8 cellular contexts compared by ENCODE assay signal in genomic region chr11:75400110-75400865, GRCh38. TPM values are rescaled to one million over a fixed set of nuclear protein-coding genes. Genes with fewer than 3 reads are reported as not detected.
A peak's percentile ranks its signal among the peaks of the same experiment; 100 is the strongest.
DNase-seq lines count a peak whose midpoint lies in the region; ATAC-seq and TF ChIP-seq lines count a peak whose summit lies in the region.

No MANE protein-coding gene starts in this region.

- H3K36me3 Mint-ChIP-seq in activated CD8-positive, alpha-beta memory T cell treated with anti-CD3 and anti-CD28 coated beads, Interleukin-2, amount 10 ng/mL, durations not matched to agents 7 days and 5 days, result peaks cover 53% of the 10 kb centered on the region
- peaks cover 56% of the 10 kb centered on the region for H3K36me3 Mint-ChIP-seq in activated CD8-positive, alpha-beta T cell treated with anti-CD3 and anti-CD28 coated beads, Interleukin-2, amount 10 ng/mL, durations not matched to agents 7 days and 5 days (ENCODE audit: low read depth)
- peaks cover 33% of the 10 kb centered on the region for H3K36me3 Mint-ChIP-seq in progenitor cell of endocrine pancreas (ENCODE audit: insufficient read depth)

- peak overlapping the region; percentile 98 for H3K4me3 Mint-ChIP-seq in activated CD8-positive, alpha-beta memory T cell treated with anti-CD3 and anti-CD28 coated beads, Interleukin-2, amount 10 ng/mL, durations not matched to agents 7 days and 5 days
- H3K4me3 Mint-ChIP-seq in activated CD8-positive, alpha-beta T cell treated with anti-CD3 and anti-CD28 coated beads, Interleukin-2, amount 10 ng/mL, durations not matched to agents 7 days and 5 days, result peak overlapping the region; percentile 96
- peak overlapping the region; percentile 92 for H3K4me3 Mint-ChIP-seq in progenitor cell of endocrine pancreas (ENCODE audit: low read depth)

- no peaks in the 10 kb centered on the region for H3K9me3 Mint-ChIP-seq in activated CD8-positive, alpha-beta memory T cell treated with anti-CD3 and anti-CD28 coated beads, Interleukin-2, amount 10 ng/mL, durations not matched to agents 7 days and 5 days (ENCODE audit: low read depth)
- H3K9me3 Mint-ChIP-seq in activated CD8-positive, alpha-beta T cell treated with anti-CD3 and anti-CD28 coated beads, Interleukin-2, amount 10 ng/mL, durations not matched to agents 7 days and 5 days (ENCODE audit: insufficient read depth), result no peaks in the 10 kb centered on the region
- no peaks in the 10 kb centered on the region for H3K9me3 Mint-ChIP-seq in progenitor cell of endocrine pancreas (ENCODE audit: low read depth)

- no peak for TF ChIP-seq CTCF in progenitor cell of endocrine pancreas (IDR thresholded peaks at IDR 0.05; ENCODE audit: unreplicated experiment)
- no peak for TF ChIP-seq CTCF in GM10266 (IDR thresholded peaks at IDR 0.05; ENCODE audit: control insufficient read depth, insufficient read depth, low read depth, missing control alignments)

- DNase-seq in activated CD8-positive, alpha-beta memory T cell treated with anti-CD3 and anti-CD28 coated beads, Interleukin-2, amount 10 ng/mL, durations not matched to agents 7 days and 5 days, result no peak
- no peak for DNase-seq in activated CD8-positive, alpha-beta memory T cell treated with anti-CD3 and anti-CD28 coated beads, Interleukin-2, amount 50 U/mL, for 4 hours
- DNase-seq in activated CD8-positive, alpha-beta T cell treated with anti-CD3 and anti-CD28 coated beads, Interleukin-2, amount 10 ng/mL, durations not matched to agents 7 days and 5 days, result peak; percentile 26
- DNase-seq in globus pallidus (ENCODE audit: low spot score), result peak; percentile 19
- DNase-seq in progenitor cell of endocrine pancreas (ENCODE audit: low spot score, unreplicated experiment), result no peak
- no peak for DNase-seq in GM10266 (ENCODE audit: extremely low spot score)

- H3K27ac Mint-ChIP-seq in activated CD8-positive, alpha-beta memory T cell treated with anti-CD3 and anti-CD28 coated beads, Interleukin-2, amount 10 ng/mL, durations not matched to agents 7 days and 5 days, result peak overlapping the region; percentile 99
- peak overlapping the region; percentile 98 for H3K27ac Mint-ChIP-seq in activated CD8-positive, alpha-beta T cell treated with anti-CD3 and anti-CD28 coated beads, Interleukin-2, amount 10 ng/mL, durations not matched to agents 7 days and 5 days
- H3K27ac Mint-ChIP-seq in progenitor cell of endocrine pancreas, result peak overlapping the region; percentile 98

- peak; percentile 17 for ATAC-seq in activated CD8-positive, alpha-beta memory T cell treated with anti-CD3 and anti-CD28 coated beads, Interleukin-2, amount 10 ng/mL, durations not matched to agents 7 days and 5 days
- peak; percentile 5 for ATAC-seq in activated CD8-positive, alpha-beta T cell treated with anti-CD3 and anti-CD28 coated beads, Interleukin-2, amount 10 ng/mL, durations not matched to agents 7 days and 5 days
- no peak for ATAC-seq in HG03175 (IDR thresholded peaks at IDR 0.05; ENCODE audit: unreplicated experiment)
- ATAC-seq in GM21619 (IDR thresholded peaks at IDR 0.05; ENCODE audit: unreplicated experiment), result no peak

- H3K4me1 Mint-ChIP-seq in activated CD8-positive, alpha-beta memory T cell treated with anti-CD3 and anti-CD28 coated beads, Interleukin-2, amount 10 ng/mL, durations not matched to agents 7 days and 5 days, result peaks cover 42% of the 10 kb centered on the region
- H3K4me1 Mint-ChIP-seq in activated CD8-positive, alpha-beta T cell treated with anti-CD3 and anti-CD28 coated beads, Interleukin-2, amount 10 ng/mL, durations not matched to agents 7 days and 5 days (ENCODE audit: low read depth), result peaks cover 50% of the 10 kb centered on the region
- peaks cover 38% of the 10 kb centered on the region for H3K4me1 Mint-ChIP-seq in progenitor cell of endocrine pancreas (ENCODE audit: low read depth)

- POLR2A ChIA-PET in activated CD8-positive, alpha-beta T cell treated with anti-CD3 and anti-CD28 coated beads, Interleukin-2, amount 10 ng/mL, durations not matched to agents 7 days and 5 days (lab: Charles Lee), result interaction anchor here (0.6 to 1.5 kb wide), 10 partner anchors 8 to 238 kb away, joined by 3 to 7 read pairs (median 4); no protein-coding TSS in a partner anchor

- CTCF ChIA-PET in activated CD8-positive, alpha-beta memory T cell treated with anti-CD3 and anti-CD28 coated beads, Interleukin-2, amount 10 ng/mL, durations not matched to agents 7 days and 5 days (lab: Charles Lee), result interaction anchor here (0.8 to 4.2 kb wide), 11 partner anchors 8 to 152 kb away, joined by 3 to 17 read pairs (median 4); partner anchors contain the start of gene GDPD5
- CTCF ChIA-PET in activated CD8-positive, alpha-beta T cell treated with anti-CD3 and anti-CD28 coated beads, Interleukin-2, amount 10 ng/mL, durations not matched to agents 7 days and 5 days (lab: Charles Lee), result interaction anchor here (0.5 to 3.3 kb wide), 16 partner anchors 8 to 159 kb away, joined by 3 to 21 read pairs (median 3); no protein-coding TSS in a partner anchor

- H3K27me3 Mint-ChIP-seq in activated CD8-positive, alpha-beta memory T cell treated with anti-CD3 and anti-CD28 coated beads, Interleukin-2, amount 10 ng/mL, durations not matched to agents 7 days and 5 days, result peaks cover 4% of the 10 kb centered on the region
- peaks cover 5% of the 10 kb centered on the region for H3K27me3 Mint-ChIP-seq in activated CD8-positive, alpha-beta T cell treated with anti-CD3 and anti-CD28 coated beads, Interleukin-2, amount 10 ng/mL, durations not matched to agents 7 days and 5 days (ENCODE audit: low read depth)
- peaks cover 4% of the 10 kb centered on the region for H3K27me3 Mint-ChIP-seq in progenitor cell of endocrine pancreas

RNA-seq across cellular contexts. Expression of gene RPS3, which starts 1.0 kb away (rescaled TPM):
- 1,000 to 10,000 TPM; 2,848 to 3,262 TPM for total RNA-seq in activated CD8-positive, alpha-beta memory T cell treated with anti-CD3 and anti-CD28 coated beads, Interleukin-2, amount 10 ng/mL, durations not matched to agents 7 days and 5 days
- total RNA-seq in activated CD8-positive, alpha-beta T cell treated with anti-CD3 and anti-CD28 coated beads, Interleukin-2, amount 10 ng/mL, durations not matched to agents 7 days and 5 days, result 1,000 to 10,000 TPM; 2,820 to 2,871 TPM
- total RNA-seq in progenitor cell of endocrine pancreas, result 2,637 and 2,682 TPM in 2 replicates

RNA-seq across cellular contexts. Expression of gene KLHL35, which starts 32.7 kb away (rescaled TPM):
- total RNA-seq in activated CD8-positive, alpha-beta memory T cell treated with anti-CD3 and anti-CD28 coated beads, Interleukin-2, amount 10 ng/mL, durations not matched to agents 7 days and 5 days, result under 1 TPM in 1 of 2 experiments, not detected in 1; 0.47 TPM
- total RNA-seq in activated CD8-positive, alpha-beta T cell treated with anti-CD3 and anti-CD28 coated beads, Interleukin-2, amount 10 ng/mL, durations not matched to agents 7 days and 5 days, result under 1 TPM; 0.26 to 0.31 TPM
- 0.55 and 1.2 TPM in 2 replicates for total RNA-seq in progenitor cell of endocrine pancreas

RNA-seq across cellular contexts. Expression of gene ARRB1, which starts 48.8 kb away (rescaled TPM):
- 10 to 100 TPM; 42.6 to 69.3 TPM for total RNA-seq in activated CD8-positive, alpha-beta memory T cell treated with anti-CD3 and anti-CD28 coated beads, Interleukin-2, amount 10 ng/mL, durations not matched to agents 7 days and 5 days
- total RNA-seq in activated CD8-positive, alpha-beta T cell treated with anti-CD3 and anti-CD28 coated beads, Interleukin-2, amount 10 ng/mL, durations not matched to agents 7 days and 5 days, result 10 to 100 TPM; 69.4 to 82.6 TPM
- total RNA-seq in progenitor cell of endocrine pancreas, result 32.5 and 36.0 TPM in 2 replicates

Comparison
In these comparisons a context has a peak if more than half of its experiments do, and no peak if none do; other contexts are left out.
1. ATAC-seq: peak in activated CD8-positive, alpha-beta memory T cell treated with anti-CD3 and anti-CD28 coated beads, Interleukin-2, amount 10 ng/mL, durations not matched to agents 7 days and 5 days (single experiment) and activated CD8-positive, alpha-beta T cell treated with anti-CD3 and anti-CD28 coated beads, Interleukin-2, amount 10 ng/mL, durations not matched to agents 7 days and 5 days (single experiment); none in HG03175 (single experiment) and GM21619 (single experiment).
2. DNase-seq: peak in activated CD8-positive, alpha-beta T cell treated with anti-CD3 and anti-CD28 coated beads, Interleukin-2, amount 10 ng/mL, durations not matched to agents 7 days and 5 days (single experiment) and globus pallidus (single experiment); none in activated CD8-positive, alpha-beta memory T cell treated with anti-CD3 and anti-CD28 coated beads, Interleukin-2, amount 10 ng/mL, durations not matched to agents 7 days and 5 days (single experiment), activated CD8-positive, alpha-beta memory T cell treated with anti-CD3 and anti-CD28 coated beads, Interleukin-2, amount 50 U/mL, for 4 hours (single experiment), progenitor cell of endocrine pancreas (single experiment) and GM10266 (single experiment).
3. Peak in every context shown above with its lines, with median percentiles within 50 percentile points of each other: H3K27ac Mint-ChIP-seq and H3K4me3 Mint-ChIP-seq.